Comparison of ENCODE assay signal across 16 cellular contexts in the genomic region with DNA sequence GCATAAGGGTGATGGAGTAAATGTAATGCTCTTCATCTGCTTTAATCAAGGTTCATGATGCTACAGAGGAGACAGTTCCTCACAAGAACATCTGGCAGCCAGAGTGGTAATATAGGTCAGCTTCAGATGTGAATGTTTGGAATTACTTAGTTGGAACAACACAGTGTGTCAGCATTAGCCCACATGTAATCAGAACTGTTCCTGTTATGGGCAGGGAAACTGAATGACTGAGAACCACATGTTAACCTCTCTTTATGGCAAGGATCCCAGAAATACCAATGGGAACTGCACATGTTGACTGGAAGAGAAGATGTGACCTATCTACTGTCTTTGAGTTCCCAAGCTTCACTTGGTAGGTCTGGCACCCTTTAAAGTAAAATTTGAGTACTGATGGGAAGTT.
A peak's percentile ranks its signal among the peaks of the same experiment; 100 is the strongest.
DNase-seq lines count a peak whose midpoint lies in the region; ATAC-seq and TF ChIP-seq lines count a peak whose summit lies in the region.
"Had no signal": no experiment of that assay in that cellular context is flagged by ENCODE, and none has a peak within 500 bp of the region (broad histone marks: within the 10 kb centered on the region; RNA-seq: fewer than 3 reads in every experiment).

No MANE protein-coding gene starts in this region.

- no peak overlapping the region for H2AFZ ChIP-seq in mammary epithelial cell (ENCODE audit: low read depth, low read length)

- no TSS peak for BruUV-seq in mammary epithelial cell (replicated peaks; lab: Mats Ljungman, UMichigan)

- no peaks in the 10 kb centered on the region for H3K79me2 ChIP-seq in mammary epithelial cell (ENCODE audit: insufficient read depth, low read length)

- no peak overlapping the region for H3K4me2 ChIP-seq in mammary epithelial cell (ENCODE audit: insufficient read depth, low read depth, low read length)

- H3K36me3 ChIP-seq in mammary epithelial cell (ENCODE audit: insufficient read depth, low read length) (no peaks in the 10 kb centered on the region), kidney epithelial cell (ENCODE audit: control insufficient read depth, insufficient read depth, low read length) (no peaks in the 10 kb centered on the region), Peyer's patch (no peaks in the 10 kb centered on the region)
- H3K36me3 ChIP-seq: gastrocnemius medialis, ovary had no signal

- dilution Hi-C loops in mammary epithelial cell (cut with HindIII; ENCODE audit: low sequenced_read_pairs) = no loop called here

- ATAC-seq in GM18870 (IDR thresholded peaks at IDR 0.05; ENCODE audit: unreplicated experiment) = no peak
- ATAC-seq: gastrocnemius medialis had no signal

- TF ChIP-seq POLR2A in Peyer's patch (IDR thresholded peaks at IDR 0.05) = no peak

- no peak overlapping the region for H3K27ac ChIP-seq in mammary epithelial cell (ENCODE audit: insufficient read depth, low read depth, low read length)
- H3K27ac ChIP-seq in Peyer's patch = no peak overlapping the region
- H3K27ac ChIP-seq: gastrocnemius medialis, ovary had no signal

- CTCF ChIA-PET in mammary epithelial cell (lab: Charles Lee; ENCODE audit: low non-redundant PET) = no interaction called here

- in situ Hi-C loops in mammary epithelial cell (cut with MboI; ENCODE audit: low sequenced_read_pairs in 2 of 2) = no loop called here

- DNase-seq in AG09309 (ENCODE audit: low read depth) = peak; percentile 95
- peak; percentile 94 for DNase-seq in HS-5 (ENCODE audit: low read depth)
- DNase-seq in mammary epithelial cell = peak; percentile 1
- DNase-seq in kidney epithelial cell (ENCODE audit: low read depth) = peak; percentile 68
- DNase-seq in midbrain (lab: John Stamatoyannopoulos, UW) = no peak
- no peak for DNase-seq in Peyer's patch
- DNase-seq in NCI-H2081 (lab: John Stamatoyannopoulos, UW) = no peak
- DNase-seq: activated CD4-positive, alpha-beta T cell treated with anti-CD3 and anti-CD28 coated beads for 48 hours; CD4-positive, alpha-beta memory T cell; gastrocnemius medialis; NCI-H1436; NK-92 treated with Interleukin-12 subunit alpha and Interleukin-12 subunit beta, amount 100 ng/mL, for 24 hours; ovary; stimulated activated naive CD4-positive, alpha-beta T cell; SW 1271 had no signal

- H3K4me3 ChIP-seq in AG09309 (ENCODE audit: control insufficient read depth, low read depth, low read length) (no peak overlapping the region), mammary epithelial cell (replicated peaks in 1 of 3; ENCODE audit: insufficient read depth in 1 of 3, low read depth in 2 of 3, low read length in 3 of 3) (no peak overlapping the region), kidney epithelial cell (ENCODE audit: low read depth, low read length) (no peak overlapping the region), Peyer's patch (no peak overlapping the region)
- H3K4me3 ChIP-seq: gastrocnemius medialis, ovary had no signal

- H3K4me1 ChIP-seq in mammary epithelial cell (ENCODE audit: insufficient read depth, low read length) = no peaks in the 10 kb centered on the region
- no peaks in the 10 kb centered on the region for H3K4me1 ChIP-seq in Peyer's patch
- H3K4me1 ChIP-seq: gastrocnemius medialis had no signal

- H4K20me1 ChIP-seq in mammary epithelial cell (ENCODE audit: insufficient read depth, low read length) = no peaks in the 10 kb centered on the region

- H3K27me3 ChIP-seq in mammary epithelial cell (ENCODE audit: insufficient read depth, low read length) (no peaks in the 10 kb centered on the region), kidney epithelial cell (ENCODE audit: control insufficient read depth, insufficient read depth, low read length) (no peaks in the 10 kb centered on the region), Peyer's patch (no peaks in the 10 kb centered on the region)
- H3K27me3 ChIP-seq: gastrocnemius medialis, ovary had no signal

- intact Hi-C loops in mammary epithelial cell (cut with micrococcal nuclease) = no loop called here

- no peaks in the 10 kb centered on the region for H3K9me3 ChIP-seq in mammary epithelial cell (replicated peaks; ENCODE audit: insufficient read depth, low read length)
- no peaks in the 10 kb centered on the region for H3K9me3 ChIP-seq in Peyer's patch
- H3K9me3 ChIP-seq: gastrocnemius medialis, ovary had no signal

- no peak overlapping the region for H3K9ac ChIP-seq in mammary epithelial cell (ENCODE audit: insufficient read depth, low read length)

- TF ChIP-seq CTCF in AG09309 (IDR thresholded peaks at IDR 0.05; ENCODE audit: control insufficient read depth, insufficient read depth, low read depth, low read length, missing control alignments) (no peak), mammary epithelial cell (conservative IDR thresholded peaks at IDR 0.05 in 1 of 2, IDR thresholded peaks at IDR 0.05 in 1 of 2; ENCODE audit: extremely low read depth in 1 of 2, insufficient read depth in 1 of 2, low read depth in 1 of 2, low read length in 2 of 2) (no peak), kidney epithelial cell (IDR thresholded peaks at IDR 0.05; ENCODE audit: insufficient read depth, low read length, poor library complexity, severe bottlenecking) (no peak), Peyer's patch (IDR thresholded peaks at IDR 0.05) (no peak)

Comparison
In these comparisons a context has a peak if more than half of its experiments do, and no peak if none do; other contexts are left out.
1. DNase-seq: peak in AG09309 (single experiment), HS-5 (single experiment), mammary epithelial cell (single experiment) and kidney epithelial cell (single experiment); none in midbrain (single experiment), Peyer's patch (0 of 3) and NCI-H2081 (0 of 2).